9 cellular contexts compared by ENCODE assay signal in genomic region chr22:23773247-23774113, GRCh38. TPM values are rescaled to one million over a fixed set of nuclear protein-coding genes. Genes with fewer than 3 reads are reported as not detected.
DNase-seq lines count a peak whose midpoint lies in the region; ATAC-seq, FAIRE-seq and TF ChIP-seq lines count a peak whose summit lies in the region.
"Had no signal": no experiment of that assay in that cellular context is flagged by ENCODE, and none has a peak within 500 bp of the region (broad histone marks: within the 10 kb centered on the region; RNA-seq: fewer than 3 reads in every experiment).

No MANE protein-coding gene starts in this region.

- peak overlapping the region; percentile 92 for H2BK120ac ChIP-seq in mesenchymal stem cell (ENCODE audit: low read depth, low read length)

- 34% methylated on average over 18 of the region's 18 CpGs for WGBS in mesenchymal stem cell

- H3K9me3 ChIP-seq in mesenchymal stem cell (ENCODE audit: control insufficient read depth, low read length) (no peaks in the 10 kb centered on the region), vagina (no peaks in the 10 kb centered on the region)

- ATAC-seq in Right ventricle myocardium inferior (peak; percentile 71), GM21526 (IDR thresholded peaks at IDR 0.05; ENCODE audit: low FRiP score, unreplicated experiment) (no peak), HG03439 (IDR thresholded peaks at IDR 0.05; ENCODE audit: unreplicated experiment) (no peak)

- H3K36me3 ChIP-seq in bronchial epithelial cell (ENCODE audit: control insufficient read depth, insufficient read depth, low read length), result no peaks in the 10 kb centered on the region
- no peaks in the 10 kb centered on the region for H3K36me3 ChIP-seq in mesenchymal stem cell (ENCODE audit: control insufficient read depth in 1 of 2, insufficient read depth in 2 of 2, low read depth in 1 of 2, low read length in 2 of 2)
- no peaks in the 10 kb centered on the region for H3K36me3 ChIP-seq in vagina

- peak overlapping the region; percentile 83 for H3K4me2 ChIP-seq in mesenchymal stem cell (ENCODE audit: low read length, poor library complexity, severe bottlenecking)

- H3K4me1 ChIP-seq in mesenchymal stem cell (ENCODE audit: control insufficient read depth, insufficient read depth, low read depth, low read length), result peaks cover 40% of the 10 kb centered on the region
- peaks cover 49% of the 10 kb centered on the region for H3K4me1 ChIP-seq in vagina

- H3K14ac ChIP-seq in mesenchymal stem cell (ENCODE audit: low read length in 2 of 2), result peak overlapping the region in 1 of 2 experiments; percentile 61

- no peak overlapping the region for H2AK5ac ChIP-seq in mesenchymal stem cell (ENCODE audit: low read length, severe bottlenecking)

- peak overlapping the region; percentile 46 to 88 for H3K4ac ChIP-seq in mesenchymal stem cell (ENCODE audit: low read depth in 1 of 2, low read length in 2 of 2)

- H3K18ac ChIP-seq in mesenchymal stem cell (ENCODE audit: low read depth in 1 of 2, low read length in 2 of 2), result peak overlapping the region; percentile 81 to 90

- no peak overlapping the region for H3K27ac ChIP-seq in mesenchymal stem cell (ENCODE audit: low read length, poor library complexity, severe bottlenecking)
- H3K27ac ChIP-seq in vagina, result peak overlapping the region; percentile 40

- H3K27me3 ChIP-seq in bronchial epithelial cell (ENCODE audit: control insufficient read depth, insufficient read depth, low read length) (peaks cover 9% of the 10 kb centered on the region), mesenchymal stem cell (ENCODE audit: control insufficient read depth in 1 of 2, insufficient read depth in 1 of 2, low read length in 2 of 2) (peaks cover 0 to 10% of the 10 kb centered on the region in 2 experiments), vagina (no peaks in the 10 kb centered on the region)

- no peak for FAIRE-seq in bronchial epithelial cell (lab: Jason Lieb, UNC)

- no peak overlapping the region for H3K23ac ChIP-seq in mesenchymal stem cell (ENCODE audit: low read length in 2 of 2)

- H2BK12ac ChIP-seq in mesenchymal stem cell (ENCODE audit: low read length in 2 of 2), result peak overlapping the region; percentile 4 to 86

- no peaks in the 10 kb centered on the region for H3K79me1 ChIP-seq in mesenchymal stem cell (replicated peaks; ENCODE audit: low read length, poor library complexity, severe bottlenecking)

- peak overlapping the region; percentile 70 for H3K9ac ChIP-seq in mesenchymal stem cell (ENCODE audit: low read length)

- H4K91ac ChIP-seq in mesenchymal stem cell (ENCODE audit: low read length), result peak overlapping the region; percentile 83

- DNase-seq in Right ventricle myocardium inferior (ENCODE audit: missing footprints), result no peak
- DNase-seq in cardiac septum (ENCODE audit: low spot score), result no peak
- no peak for DNase-seq in bronchial epithelial cell (ENCODE audit: low read depth)
- DNase-seq in mesenchymal stem cell, result no peak
- no peak for DNase-seq in vagina (ENCODE audit: extremely low spot score in 2 of 2)
- no peak for DNase-seq in NCI-H446 (lab: John Stamatoyannopoulos, UW)

- H2BK15ac ChIP-seq in mesenchymal stem cell (ENCODE audit: low read depth, poor library complexity, severe bottlenecking), result peak overlapping the region; percentile 70

- H2AFZ ChIP-seq in mesenchymal stem cell (ENCODE audit: low read depth, low read length), result no peak overlapping the region

- peak overlapping the region; percentile 88 for H4K8ac ChIP-seq in mesenchymal stem cell (ENCODE audit: low read length)

- TF ChIP-seq POLR2A in vagina (IDR thresholded peaks at IDR 0.05), result no peak

- no peak overlapping the region for H2BK5ac ChIP-seq in mesenchymal stem cell (ENCODE audit: low read depth, low read length, poor library complexity, severe bottlenecking)

- TF ChIP-seq CTCF in bronchial epithelial cell (IDR thresholded peaks at IDR 0.05; ENCODE audit: insufficient read depth, low read length, severe bottlenecking), result no peak
- TF ChIP-seq CTCF in vagina (IDR thresholded peaks at IDR 0.05), result no peak

- H3K4me3 ChIP-seq in bronchial epithelial cell (ENCODE audit: low read depth, low read length) (peak overlapping the region; percentile 21), mesenchymal stem cell (ENCODE audit: insufficient read depth in 1 of 2, low read depth in 1 of 2, low read length in 2 of 2) (peak overlapping the region; percentile 59 to 71), vagina (peak overlapping the region; percentile 45 to 57)

- intact Hi-C loops in Right ventricle myocardium inferior (cut with DNase I), result no loop called here
- intact Hi-C loops in cardiac septum (cut with DNase I), result no loop called here
- intact Hi-C loops in vagina (cut with DNase I), result loop anchor here (5.0 kb wide), 1 partner anchor 64 kb away; the partner anchor contains the start of gene DERL3

RNA-seq across cellular contexts. Expression of gene MMP11, which starts 0.8 kb away (rescaled TPM):
- total RNA-seq in Right ventricle myocardium inferior, result 28.0 TPM
- 6.2 TPM for total RNA-seq in cardiac septum
- 0.38 and 0.53 TPM in 2 replicates for total RNA-seq in bronchial epithelial cell
- 24.7 TPM for polyA plus RNA-seq in mesenchymal stem cell (2013, experiment 1 of 2)
- polyA plus RNA-seq in mesenchymal stem cell (2013, experiment 2 of 2), result 25.1 TPM
- 6.4 TPM for total RNA-seq in vagina

RNA-seq across cellular contexts. Expression of gene CHCHD10, which starts 5.7 kb away (rescaled TPM):
- total RNA-seq in Right ventricle myocardium inferior (1,642 TPM), cardiac septum (1,008 TPM), bronchial epithelial cell (4.5 and 11.5 TPM in 2 replicates), vagina (12.0 TPM)
- polyA plus RNA-seq in mesenchymal stem cell (2013, experiment 1 of 2), result 425 TPM
- polyA plus RNA-seq in mesenchymal stem cell (2013, experiment 2 of 2), result 448 TPM

RNA-seq across cellular contexts. Expression of gene C22orf15, which starts 10.7 kb away (rescaled TPM):
- total RNA-seq in Right ventricle myocardium inferior (not detected), cardiac septum (not detected), bronchial epithelial cell (not detected in 2 replicates), vagina (not detected)
- polyA plus RNA-seq in mesenchymal stem cell (2013, experiment 1 of 2), result 0.15 TPM
- 0.26 TPM for polyA plus RNA-seq in mesenchymal stem cell (2013, experiment 2 of 2)
- total RNA-seq: SK-MEL-5 had no signal

RNA-seq across cellular contexts. Expression of gene SMARCB1, which starts 13.3 kb away (rescaled TPM):
- total RNA-seq in Right ventricle myocardium inferior (52.5 TPM), cardiac septum (50.4 TPM), bronchial epithelial cell (19.5 and 21.5 TPM in 2 replicates), vagina (147 TPM)
- polyA plus RNA-seq in mesenchymal stem cell (2013, experiment 1 of 2), result 68.2 TPM
- 67.4 TPM for polyA plus RNA-seq in mesenchymal stem cell (2013, experiment 2 of 2)

RNA-seq across cellular contexts. Expression of gene VPREB3, which starts 19.3 kb away (rescaled TPM):
- total RNA-seq in Right ventricle myocardium inferior (0.43 TPM), cardiac septum (2.1 TPM), bronchial epithelial cell (not detected in 2 replicates), vagina (not detected)
- polyA plus RNA-seq in mesenchymal stem cell (2013, experiment 1 of 2), result 0.68 TPM
- 0.52 TPM for polyA plus RNA-seq in mesenchymal stem cell (2013, experiment 2 of 2)
- total RNA-seq: SK-MEL-5 had no signal

Comparison
In these comparisons a context has a peak if more than half of its experiments do, and no peak if none do; other contexts are left out.
1. RNA of gene CHCHD10, which starts 5.7 kb away (total RNA-seq): 1,642 TPM in Right ventricle myocardium inferior (single experiment) and 1,008 TPM in cardiac septum (single experiment); 12.0 TPM in vagina (single experiment) and 4.5 to 11.5 TPM in bronchial epithelial cell; every median in the first group is over 10 times any median in the second.
2. Peak in every context shown above with its lines, with median percentiles within 50 percentile points of each other: H3K4me3 ChIP-seq.